Comparison of ENCODE assay signal across 35 cellular contexts in genomic region chr3:139197251-139197650, GRCh38.
"Had no signal": no experiment of that assay in that cellular context is flagged by ENCODE, and none has a peak within 500 bp of the region (broad histone marks: within the 10 kb centered on the region; RNA-seq: fewer than 3 reads in every experiment).

No MANE protein-coding gene starts in this region.

- DNase-seq: Karpas-422, Kasumi-1, MG63, MM.1S, MV-4-11, NCI-H1048, NCI-H1092, NCI-H1092 treated with DMSO at 0.1 percent for 48 hours, NCI-H1105, NCI-H1105 treated with DMSO at 0.1 percent for 48 hours, NCI-H1417, NCI-H1417 treated with DMSO at 0.1 percent for 48 hours, NCI-H1436, NCI-H1436 treated with DMSO at 0.1 percent for 48 hours, NCI-H146, NCI-H1694, NCI-H1694 treated with DMSO at 0.1 percent for 48 hours, NCI-H187, NCI-H187 treated with DMSO at 0.1 percent for 48 hours, NCI-H1930, NCI-H2029, NCI-H2029 treated with DMSO at 0.1 percent for 48 hours, NCI-H2081 treated with DMSO at 0.1 percent for 48 hours, NCI-H2107, NCI-H2171, NCI-H2171 treated with DMSO at 0.1 percent for 48 hours, NCI-H2227 treated with DMSO at 0.1 percent for 48 hours, NCI-H226, NCI-H345, NCI-H446, NCI-H446 treated with DMSO at 0.1 percent for 48 hours, NCI-H510A, NCI-H510A treated with DMSO at 0.1 percent for 48 hours, NCI-H524, NCI-H524 treated with DMSO at 0.1 percent for 48 hours had no signal

- H3K4me3 ChIP-seq: MG63 had no signal

- H3K36me3 ChIP-seq: MG63 had no signal

- H3K27me3 ChIP-seq: MG63 had no signal
